Comparison of ENCODE assay signal across 18 cellular contexts in the genomic region with DNA sequence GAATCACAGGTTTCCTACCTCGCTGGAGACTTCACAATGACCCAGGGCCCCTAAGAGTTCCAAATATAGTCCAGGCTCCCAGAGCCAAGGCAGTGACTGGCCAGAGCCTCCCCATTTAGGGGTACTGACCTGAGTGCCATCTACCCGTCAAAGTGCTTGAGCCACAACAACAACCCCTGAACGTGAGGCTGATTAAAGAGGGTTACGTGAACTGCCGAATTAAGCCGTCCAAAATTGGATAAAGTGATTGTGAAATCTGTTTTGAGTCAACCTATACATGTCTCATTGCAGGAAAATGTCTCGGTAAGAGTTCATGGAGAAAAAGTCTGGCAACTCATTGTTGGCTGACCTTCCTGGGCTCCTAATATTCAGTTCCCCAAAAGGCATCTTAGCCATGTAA.
DNase-seq lines count a peak whose midpoint lies in the region; ATAC-seq and TF ChIP-seq lines count a peak whose summit lies in the region.
"Had no signal": no experiment of that assay in that cellular context is flagged by ENCODE, and none has a peak within 500 bp of the region (broad histone marks: within the 10 kb centered on the region; RNA-seq: fewer than 3 reads in every experiment).

No MANE protein-coding gene starts in this region.

- H3K9me3 Mint-ChIP-seq in progenitor cell of endocrine pancreas (ENCODE audit: low read depth): no peaks in the 10 kb centered on the region
- H3K9me3 Mint-ChIP-seq in activated T-cell treated with anti-CD3 and anti-CD28 coated beads, Interleukin-2, amount 50 U/mL, for 24 hours: no peaks in the 10 kb centered on the region
- H3K9me3 Mint-ChIP-seq: activated naive CD8-positive, alpha-beta T cell treated with anti-CD3 and anti-CD28 coated beads, Interleukin-2, amount 50 U/mL, for 24 hours had no signal

- H3K36me3 ChIP-seq in RWPE2 (ENCODE audit: low read depth) (no peaks in the 10 kb centered on the region), ovary (no peaks in the 10 kb centered on the region)
- H3K36me3 ChIP-seq: BE2C had no signal

- H3K36me3 Mint-ChIP-seq in progenitor cell of endocrine pancreas (ENCODE audit: insufficient read depth): no peaks in the 10 kb centered on the region
- no peaks in the 10 kb centered on the region for H3K36me3 Mint-ChIP-seq in activated T-cell treated with anti-CD3 and anti-CD28 coated beads, Interleukin-2, amount 50 U/mL, for 24 hours (ENCODE audit: low read depth)

- peak; percentile 64 for DNase-seq in ELR (ENCODE audit: low read depth)
- DNase-seq in RWPE2 (ENCODE audit: low spot score): no peak
- DNase-seq in fibroblast of peridontal ligament (ENCODE audit: extremely low read depth): peak; percentile 75
- no peak for DNase-seq in progenitor cell of endocrine pancreas (ENCODE audit: low spot score, unreplicated experiment)
- DNase-seq in stimulated activated CD4-positive, alpha-beta T cell treated with anti-CD3 and anti-CD28 coated beads, Interleukin-12 subunit alpha, Interleukin-12 subunit beta, amount 100 ng/mL, for 4 hours: no peak
- DNase-seq in activated T-cell treated with anti-CD3 and anti-CD28 coated beads, Interleukin-2, amount 50 U/mL, for 24 hours: no peak
- no peak for DNase-seq in ovary
- DNase-seq: activated CD4-positive, alpha-beta T cell treated with anti-CD3 and anti-CD28 coated beads for 36 hours; activated naive CD8-positive, alpha-beta T cell treated with anti-CD3 and anti-CD28 coated beads, Interleukin-2, amount 50 U/mL, for 24 hours; BE2C; cerebellar nuclear complex; DMS 273 treated with DMSO at 0.1 percent for 48 hours; hippocampal formation; KBM-7; mucosa of descending colon; NCI-H1092; occipital lobe had no signal

- ATAC-seq in RWPE2 (ENCODE audit: low read depth) (peak; percentile 72), HG03342 (IDR thresholded peaks at IDR 0.05; ENCODE audit: unreplicated experiment) (no peak)
- ATAC-seq: activated CD4-positive, alpha-beta T cell treated with anti-CD3 and anti-CD28 coated beads for 36 hours; activated naive CD8-positive, alpha-beta T cell treated with anti-CD3 and anti-CD28 coated beads, Interleukin-2, amount 50 U/mL, for 24 hours; mucosa of descending colon had no signal

- H3K27ac ChIP-seq in RWPE2 (ENCODE audit: poor library complexity, severe bottlenecking) (peak overlapping the region; percentile 37), ovary (no peak overlapping the region)

- H3K4me1 ChIP-seq in RWPE2 (ENCODE audit: insufficient read depth, poor library complexity, severe bottlenecking) (peaks cover 21% of the 10 kb centered on the region), ovary (ENCODE audit: insufficient read depth) (no peaks in the 10 kb centered on the region)
- H3K4me1 ChIP-seq: BE2C had no signal

- H3K27me3 Mint-ChIP-seq in progenitor cell of endocrine pancreas: peaks cover 3% of the 10 kb centered on the region
- H3K27me3 Mint-ChIP-seq in activated T-cell treated with anti-CD3 and anti-CD28 coated beads, Interleukin-2, amount 50 U/mL, for 24 hours: peaks cover 3% of the 10 kb centered on the region

- no peaks in the 10 kb centered on the region for H3K9me3 ChIP-seq in RWPE2 (ENCODE audit: severe bottlenecking)
- H3K9me3 ChIP-seq in ovary: no peaks in the 10 kb centered on the region
- H3K9me3 ChIP-seq: BE2C, mucosa of descending colon had no signal

- H3K4me3 ChIP-seq in RWPE2 (ENCODE audit: severe bottlenecking) (no peak overlapping the region), ovary (no peak overlapping the region)
- H3K4me3 ChIP-seq: mucosa of descending colon had no signal

- no peaks in the 10 kb centered on the region for H3K27me3 ChIP-seq in RWPE2 (ENCODE audit: insufficient read depth, poor library complexity, severe bottlenecking)
- H3K27me3 ChIP-seq in ovary: no peaks in the 10 kb centered on the region
- H3K27me3 ChIP-seq: BE2C had no signal

- no peak for TF ChIP-seq EP300 in ovary (IDR thresholded peaks at IDR 0.05)

- no peak for TF ChIP-seq POLR2A in ovary (IDR thresholded peaks at IDR 0.05)

- peaks cover 2% of the 10 kb centered on the region for H3K4me1 Mint-ChIP-seq in progenitor cell of endocrine pancreas (ENCODE audit: low read depth)
- H3K4me1 Mint-ChIP-seq in activated T-cell treated with anti-CD3 and anti-CD28 coated beads, Interleukin-2, amount 50 U/mL, for 24 hours (ENCODE audit: low read depth): peaks cover 4% of the 10 kb centered on the region
- H3K4me1 Mint-ChIP-seq: activated CD4-positive, alpha-beta T cell treated with anti-CD3 and anti-CD28 coated beads for 36 hours; activated naive CD8-positive, alpha-beta T cell treated with anti-CD3 and anti-CD28 coated beads, Interleukin-2, amount 50 U/mL, for 24 hours had no signal

- peak overlapping the region; percentile 63 for H3K27ac Mint-ChIP-seq in progenitor cell of endocrine pancreas
- no peak overlapping the region for H3K27ac Mint-ChIP-seq in activated T-cell treated with anti-CD3 and anti-CD28 coated beads, Interleukin-2, amount 50 U/mL, for 24 hours
- H3K27ac Mint-ChIP-seq: activated CD4-positive, alpha-beta T cell treated with anti-CD3 and anti-CD28 coated beads for 36 hours; activated naive CD8-positive, alpha-beta T cell treated with anti-CD3 and anti-CD28 coated beads, Interleukin-2, amount 50 U/mL, for 24 hours had no signal

- intact Hi-C loops in ovary (cut with DNase I): no loop called here

- WGBS in ovary, 3 donors: 89 to 94% (median 91%) methylated on average over 7 of the region's 7 CpGs

- no peak for TF ChIP-seq CTCF in RWPE2 (IDR thresholded peaks at IDR 0.05; ENCODE audit: poor library complexity, severe bottlenecking)
- TF ChIP-seq CTCF in progenitor cell of endocrine pancreas (IDR thresholded peaks at IDR 0.05; ENCODE audit: unreplicated experiment): no peak
- TF ChIP-seq CTCF in ovary (IDR thresholded peaks at IDR 0.05): no peak

- H3K4me3 Mint-ChIP-seq in progenitor cell of endocrine pancreas (ENCODE audit: low read depth): no peak overlapping the region
- no peak overlapping the region for H3K4me3 Mint-ChIP-seq in activated T-cell treated with anti-CD3 and anti-CD28 coated beads, Interleukin-2, amount 50 U/mL, for 24 hours
- H3K4me3 Mint-ChIP-seq: activated CD4-positive, alpha-beta T cell treated with anti-CD3 and anti-CD28 coated beads for 36 hours; activated naive CD8-positive, alpha-beta T cell treated with anti-CD3 and anti-CD28 coated beads, Interleukin-2, amount 50 U/mL, for 24 hours had no signal

Comparison
In these comparisons a context has a peak if more than half of its experiments do, and no peak if none do; other contexts are left out.
1. DNase-seq: peak in ELR (single experiment) and fibroblast of peridontal ligament (single experiment); none in RWPE2 (single experiment), progenitor cell of endocrine pancreas (single experiment), stimulated activated CD4-positive, alpha-beta T cell treated with anti-CD3 and anti-CD28 coated beads, Interleukin-12 subunit alpha, Interleukin-12 subunit beta, amount 100 ng/mL, for 4 hours (single experiment), activated T-cell treated with anti-CD3 and anti-CD28 coated beads, Interleukin-2, amount 50 U/mL, for 24 hours (single experiment) and ovary (0 of 5).